Comparison of ENCODE assay signal across 1 cellular context in the genomic region with DNA sequence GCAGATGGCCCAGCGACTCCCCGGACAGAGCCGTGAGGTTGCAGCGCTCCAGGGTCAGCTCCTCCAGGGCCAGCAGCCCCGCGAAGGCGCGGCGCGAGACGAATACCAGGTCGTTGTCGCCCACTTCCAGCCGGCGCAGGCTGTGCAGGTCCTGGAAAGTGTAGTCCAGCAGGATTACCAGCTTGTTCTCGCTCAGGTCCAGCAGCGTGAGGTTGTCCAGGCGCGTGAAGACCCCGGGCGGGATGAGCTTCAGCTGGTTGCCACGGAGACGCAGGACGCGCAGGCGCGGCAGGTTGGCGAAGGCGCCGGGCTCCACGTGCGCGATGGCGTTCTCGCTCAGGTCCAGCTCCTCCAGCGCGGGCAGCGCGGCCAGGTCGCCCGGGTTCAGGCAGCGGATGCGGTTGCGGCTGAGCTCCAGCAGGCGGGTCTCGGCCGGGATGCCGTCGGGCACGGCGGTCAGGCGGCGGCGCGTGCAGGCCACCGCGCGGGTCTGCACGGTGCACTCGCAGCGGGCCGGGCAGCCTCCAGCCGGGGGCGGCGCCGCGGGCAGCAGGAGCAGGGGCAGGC.
TF ChIP-seq lines count a peak whose summit lies in the region.

No MANE protein-coding gene starts in this region.

TF ChIP-seq in HepG2, 621 proteins besides CTCF, POLR2A, EP300 and RAD21 (continued from another document and continues in another):
- TF ChIP-seq, protein P1, sequence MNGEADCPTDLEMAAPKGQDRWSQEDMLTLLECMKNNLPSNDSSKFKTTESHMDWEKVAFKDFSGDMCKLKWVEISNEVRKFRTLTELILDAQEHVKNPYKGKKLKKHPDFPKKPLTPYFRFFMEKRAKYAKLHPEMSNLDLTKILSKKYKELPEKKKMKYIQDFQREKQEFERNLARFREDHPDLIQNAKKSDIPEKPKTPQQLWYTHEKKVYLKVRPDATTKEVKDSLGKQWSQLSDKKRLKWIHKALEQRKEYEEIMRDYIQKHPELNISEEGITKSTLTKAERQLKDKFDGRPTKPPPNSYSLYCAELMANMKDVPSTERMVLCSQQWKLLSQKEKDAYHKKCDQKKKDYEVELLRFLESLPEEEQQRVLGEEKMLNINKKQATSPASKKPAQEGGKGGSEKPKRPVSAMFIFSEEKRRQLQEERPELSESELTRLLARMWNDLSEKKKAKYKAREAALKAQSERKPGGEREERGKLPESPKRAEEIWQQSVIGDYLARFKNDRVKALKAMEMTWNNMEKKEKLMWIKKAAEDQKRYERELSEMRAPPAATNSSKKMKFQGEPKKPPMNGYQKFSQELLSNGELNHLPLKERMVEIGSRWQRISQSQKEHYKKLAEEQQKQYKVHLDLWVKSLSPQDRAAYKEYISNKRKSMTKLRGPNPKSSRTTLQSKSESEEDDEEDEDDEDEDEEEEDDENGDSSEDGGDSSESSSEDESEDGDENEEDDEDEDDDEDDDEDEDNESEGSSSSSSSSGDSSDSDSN (CRISPR knock-in tag; IDR thresholded peaks at IDR 0.05) = peak; percentile 85; the same call in 1 of the 2 replicates
- TF ChIP-seq CHCHD3 (CRISPR knock-in tag; IDR thresholded peaks at IDR 0.05) (0 out of 2 replicates have a peak, but pooled peaks have one; percentile 36), EED (CRISPR knock-in tag; IDR thresholded peaks at IDR 0.05) (0 out of 2 replicates have a peak, but pooled peaks have one; percentile 72), ZNF225 (CRISPR knock-in tag; IDR thresholded peaks at IDR 0.05) (peak; percentile 13; the same call in 1 of the 2 replicates), RBFOX2 (IDR thresholded peaks at IDR 0.05; ENCODE audit: low read depth, low read length) (no peak), ZFX (CRISPR knock-in tag; IDR thresholded peaks at IDR 0.05; ENCODE audit: low read depth) (peak; percentile 43; the same call in 1 of the 2 replicates), YY1 (IDR thresholded peaks at IDR 0.05; ENCODE audit: insufficient read depth, insufficient replicate concordance, low read depth, low read length) (peak; percentile 18), JARID2 (CRISPR knock-in tag; IDR thresholded peaks at IDR 0.05; ENCODE audit: insufficient replicate concordance) (no peak), EZH2 (conservative IDR thresholded peaks at IDR 0.05; ENCODE audit: low read depth, low read length) (0 out of 2 replicates have a peak, but pooled peaks have one; percentile 75), MAFG (CRISPR knock-in tag; IDR thresholded peaks at IDR 0.05) (no peak), MXI1 (IDR thresholded peaks at IDR 0.05; ENCODE audit: borderline replicate concordance, low read depth, low read length) (peak; percentile 83; the same call in 2 of the 3 replicates), MTF2 (CRISPR knock-in tag; IDR thresholded peaks at IDR 0.05; ENCODE audit: borderline replicate concordance) (peak; percentile 63; the same call in 1 of the 2 replicates), PHB2 (IDR thresholded peaks at IDR 0.05; ENCODE audit: partially characterized antibody) (no peak), RFX3 (CRISPR knock-in tag; IDR thresholded peaks at IDR 0.05) (peak; percentile 59), IKZF4 (CRISPR knock-in tag; IDR thresholded peaks at IDR 0.05; ENCODE audit: borderline replicate concordance, low read depth, not compliant biosample characterization) (peak; percentile 56), ARHGAP35 (CRISPR knock-in tag; IDR thresholded peaks at IDR 0.05; ENCODE audit: borderline replicate concordance) (no peak), ZNF776 (CRISPR knock-in tag; IDR thresholded peaks at IDR 0.05) (peak; percentile 62; the same call in 1 of the 2 replicates), RNF2 (conservative IDR thresholded peaks at IDR 0.05; ENCODE audit: low read depth) (peak; percentile 68; the same call in 1 of the 2 replicates), NONO (IDR thresholded peaks at IDR 0.05) (no peak), NONO (CRISPR knock-in tag; conservative IDR thresholded peaks at IDR 0.05) (0 out of 2 replicates have a peak, but pooled peaks have one; percentile 46), TCF7 (IDR thresholded peaks at IDR 0.05; ENCODE audit: low read depth) (no peak), ZNF614 (CRISPR knock-in tag; IDR thresholded peaks at IDR 0.05; ENCODE audit: borderline replicate concordance) (no peak), ATF7-NPFF (CRISPR knock-in tag; IDR thresholded peaks at IDR 0.05; ENCODE audit: low read depth) (peak; percentile 46; the same call in 1 of the 2 replicates), ZNF772 (CRISPR knock-in tag; IDR thresholded peaks at IDR 0.05) (peak; percentile 26; the same call in 1 of the 2 replicates), MAZ (IDR thresholded peaks at IDR 0.05; ENCODE audit: borderline replicate concordance, low read depth, low read length) (no peak), MAZ (CRISPR knock-in tag; IDR thresholded peaks at IDR 0.05; ENCODE audit: low read depth) (peak; percentile 55; the same call in 1 of the 2 replicates), NFE2 (CRISPR knock-in tag; IDR thresholded peaks at IDR 0.05) (no peak), SRSF4 (IDR thresholded peaks at IDR 0.05; ENCODE audit: low read depth, low read length, poor library complexity, severe bottlenecking) (no peak), POLR2AphosphoS2 (IDR thresholded peaks at IDR 0.05; ENCODE audit: low read depth, low read length) (no peak), ZNF337 (CRISPR knock-in tag; IDR thresholded peaks at IDR 0.05; ENCODE audit: borderline replicate concordance, low read depth) (no peak)
- TF ChIP-seq, protein P2, sequence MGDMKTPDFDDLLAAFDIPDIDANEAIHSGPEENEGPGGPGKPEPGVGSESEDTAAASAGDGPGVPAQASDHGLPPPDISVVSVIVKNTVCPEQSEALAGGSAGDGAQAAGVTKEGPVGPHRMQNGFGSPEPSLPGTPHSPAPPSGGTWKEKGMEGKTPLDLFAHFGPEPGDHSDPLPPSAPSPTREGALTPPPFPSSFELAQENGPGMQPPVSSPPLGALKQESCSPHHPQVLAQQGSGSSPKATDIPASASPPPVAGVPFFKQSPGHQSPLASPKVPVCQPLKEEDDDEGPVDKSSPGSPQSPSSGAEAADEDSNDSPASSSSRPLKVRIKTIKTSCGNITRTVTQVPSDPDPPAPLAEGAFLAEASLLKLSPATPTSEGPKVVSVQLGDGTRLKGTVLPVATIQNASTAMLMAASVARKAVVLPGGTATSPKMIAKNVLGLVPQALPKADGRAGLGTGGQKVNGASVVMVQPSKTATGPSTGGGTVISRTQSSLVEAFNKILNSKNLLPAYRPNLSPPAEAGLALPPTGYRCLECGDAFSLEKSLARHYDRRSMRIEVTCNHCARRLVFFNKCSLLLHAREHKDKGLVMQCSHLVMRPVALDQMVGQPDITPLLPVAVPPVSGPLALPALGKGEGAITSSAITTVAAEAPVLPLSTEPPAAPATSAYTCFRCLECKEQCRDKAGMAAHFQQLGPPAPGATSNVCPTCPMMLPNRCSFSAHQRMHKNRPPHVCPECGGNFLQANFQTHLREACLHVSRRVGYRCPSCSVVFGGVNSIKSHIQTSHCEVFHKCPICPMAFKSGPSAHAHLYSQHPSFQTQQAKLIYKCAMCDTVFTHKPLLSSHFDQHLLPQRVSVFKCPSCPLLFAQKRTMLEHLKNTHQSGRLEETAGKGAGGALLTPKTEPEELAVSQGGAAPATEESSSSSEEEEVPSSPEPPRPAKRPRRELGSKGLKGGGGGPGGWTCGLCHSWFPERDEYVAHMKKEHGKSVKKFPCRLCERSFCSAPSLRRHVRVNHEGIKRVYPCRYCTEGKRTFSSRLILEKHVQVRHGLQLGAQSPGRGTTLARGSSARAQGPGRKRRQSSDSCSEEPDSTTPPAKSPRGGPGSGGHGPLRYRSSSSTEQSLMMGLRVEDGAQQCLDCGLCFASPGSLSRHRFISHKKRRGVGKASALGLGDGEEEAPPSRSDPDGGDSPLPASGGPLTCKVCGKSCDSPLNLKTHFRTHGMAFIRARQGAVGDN (CRISPR knock-in tag; IDR thresholded peaks at IDR 0.05) = peak; percentile 69
- TF ChIP-seq, protein P3, sequence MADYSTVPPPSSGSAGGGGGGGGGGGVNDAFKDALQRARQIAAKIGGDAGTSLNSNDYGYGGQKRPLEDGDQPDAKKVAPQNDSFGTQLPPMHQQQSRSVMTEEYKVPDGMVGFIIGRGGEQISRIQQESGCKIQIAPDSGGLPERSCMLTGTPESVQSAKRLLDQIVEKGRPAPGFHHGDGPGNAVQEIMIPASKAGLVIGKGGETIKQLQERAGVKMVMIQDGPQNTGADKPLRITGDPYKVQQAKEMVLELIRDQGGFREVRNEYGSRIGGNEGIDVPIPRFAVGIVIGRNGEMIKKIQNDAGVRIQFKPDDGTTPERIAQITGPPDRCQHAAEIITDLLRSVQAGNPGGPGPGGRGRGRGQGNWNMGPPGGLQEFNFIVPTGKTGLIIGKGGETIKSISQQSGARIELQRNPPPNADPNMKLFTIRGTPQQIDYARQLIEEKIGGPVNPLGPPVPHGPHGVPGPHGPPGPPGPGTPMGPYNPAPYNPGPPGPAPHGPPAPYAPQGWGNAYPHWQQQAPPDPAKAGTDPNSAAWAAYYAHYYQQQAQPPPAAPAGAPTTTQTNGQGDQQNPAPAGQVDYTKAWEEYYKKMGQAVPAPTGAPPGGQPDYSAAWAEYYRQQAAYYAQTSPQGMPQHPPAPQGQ (CRISPR knock-in tag; IDR thresholded peaks at IDR 0.05; ENCODE audit: borderline replicate concordance) = no peak
- TF ChIP-seq, protein P4, sequence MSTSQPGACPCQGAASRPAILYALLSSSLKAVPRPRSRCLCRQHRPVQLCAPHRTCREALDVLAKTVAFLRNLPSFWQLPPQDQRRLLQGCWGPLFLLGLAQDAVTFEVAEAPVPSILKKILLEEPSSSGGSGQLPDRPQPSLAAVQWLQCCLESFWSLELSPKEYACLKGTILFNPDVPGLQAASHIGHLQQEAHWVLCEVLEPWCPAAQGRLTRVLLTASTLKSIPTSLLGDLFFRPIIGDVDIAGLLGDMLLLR (CRISPR knock-in tag; IDR thresholded peaks at IDR 0.05) = peak; percentile 52; the same call in 1 of the 2 replicates
- TF ChIP-seq, protein P5, sequence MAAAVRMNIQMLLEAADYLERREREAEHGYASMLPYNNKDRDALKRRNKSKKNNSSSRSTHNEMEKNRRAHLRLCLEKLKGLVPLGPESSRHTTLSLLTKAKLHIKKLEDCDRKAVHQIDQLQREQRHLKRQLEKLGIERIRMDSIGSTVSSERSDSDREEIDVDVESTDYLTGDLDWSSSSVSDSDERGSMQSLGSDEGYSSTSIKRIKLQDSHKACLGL (CRISPR knock-in tag; IDR thresholded peaks at IDR 0.05) = peak; percentile 72; the same call in 1 of the 2 replicates
- TF ChIP-seq, protein P6, sequence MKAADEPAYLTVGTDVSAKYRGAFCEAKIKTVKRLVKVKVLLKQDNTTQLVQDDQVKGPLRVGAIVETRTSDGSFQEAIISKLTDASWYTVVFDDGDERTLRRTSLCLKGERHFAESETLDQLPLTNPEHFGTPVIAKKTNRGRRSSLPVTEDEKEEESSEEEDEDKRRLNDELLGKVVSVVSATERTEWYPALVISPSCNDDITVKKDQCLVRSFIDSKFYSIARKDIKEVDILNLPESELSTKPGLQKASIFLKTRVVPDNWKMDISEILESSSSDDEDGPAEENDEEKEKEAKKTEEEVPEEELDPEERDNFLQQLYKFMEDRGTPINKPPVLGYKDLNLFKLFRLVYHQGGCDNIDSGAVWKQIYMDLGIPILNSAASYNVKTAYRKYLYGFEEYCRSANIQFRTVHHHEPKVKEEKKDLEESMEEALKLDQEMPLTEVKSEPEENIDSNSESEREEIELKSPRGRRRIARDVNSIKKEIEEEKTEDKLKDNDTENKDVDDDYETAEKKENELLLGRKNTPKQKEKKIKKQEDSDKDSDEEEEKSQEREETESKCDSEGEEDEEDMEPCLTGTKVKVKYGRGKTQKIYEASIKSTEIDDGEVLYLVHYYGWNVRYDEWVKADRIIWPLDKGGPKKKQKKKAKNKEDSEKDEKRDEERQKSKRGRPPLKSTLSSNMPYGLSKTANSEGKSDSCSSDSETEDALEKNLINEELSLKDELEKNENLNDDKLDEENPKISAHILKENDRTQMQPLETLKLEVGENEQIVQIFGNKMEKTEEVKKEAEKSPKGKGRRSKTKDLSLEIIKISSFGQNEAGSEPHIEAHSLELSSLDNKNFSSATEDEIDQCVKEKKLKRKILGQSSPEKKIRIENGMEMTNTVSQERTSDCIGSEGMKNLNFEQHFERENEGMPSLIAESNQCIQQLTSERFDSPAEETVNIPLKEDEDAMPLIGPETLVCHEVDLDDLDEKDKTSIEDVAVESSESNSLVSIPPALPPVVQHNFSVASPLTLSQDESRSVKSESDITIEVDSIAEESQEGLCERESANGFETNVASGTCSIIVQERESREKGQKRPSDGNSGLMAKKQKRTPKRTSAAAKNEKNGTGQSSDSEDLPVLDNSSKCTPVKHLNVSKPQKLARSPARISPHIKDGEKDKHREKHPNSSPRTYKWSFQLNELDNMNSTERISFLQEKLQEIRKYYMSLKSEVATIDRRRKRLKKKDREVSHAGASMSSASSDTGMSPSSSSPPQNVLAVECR (CRISPR knock-in tag; IDR thresholded peaks at IDR 0.05; ENCODE audit: borderline replicate concordance) = peak; percentile 61; the same call in 1 of the 2 replicates
- TF ChIP-seq, protein P7, sequence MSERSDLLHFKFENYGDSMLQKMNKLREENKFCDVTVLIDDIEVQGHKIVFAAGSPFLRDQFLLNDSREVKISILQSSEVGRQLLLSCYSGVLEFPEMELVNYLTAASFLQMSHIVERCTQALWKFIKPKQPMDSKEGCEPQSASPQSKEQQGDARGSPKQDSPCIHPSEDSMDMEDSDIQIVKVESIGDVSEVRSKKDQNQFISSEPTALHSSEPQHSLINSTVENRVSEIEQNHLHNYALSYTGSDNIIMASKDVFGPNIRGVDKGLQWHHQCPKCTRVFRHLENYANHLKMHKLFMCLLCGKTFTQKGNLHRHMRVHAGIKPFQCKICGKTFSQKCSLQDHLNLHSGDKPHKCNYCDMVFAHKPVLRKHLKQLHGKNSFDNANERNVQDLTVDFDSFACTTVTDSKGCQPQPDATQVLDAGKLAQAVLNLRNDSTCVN (CRISPR knock-in tag; IDR thresholded peaks at IDR 0.05; ENCODE audit: borderline replicate concordance) = no peak
- TF ChIP-seq, protein P8, sequence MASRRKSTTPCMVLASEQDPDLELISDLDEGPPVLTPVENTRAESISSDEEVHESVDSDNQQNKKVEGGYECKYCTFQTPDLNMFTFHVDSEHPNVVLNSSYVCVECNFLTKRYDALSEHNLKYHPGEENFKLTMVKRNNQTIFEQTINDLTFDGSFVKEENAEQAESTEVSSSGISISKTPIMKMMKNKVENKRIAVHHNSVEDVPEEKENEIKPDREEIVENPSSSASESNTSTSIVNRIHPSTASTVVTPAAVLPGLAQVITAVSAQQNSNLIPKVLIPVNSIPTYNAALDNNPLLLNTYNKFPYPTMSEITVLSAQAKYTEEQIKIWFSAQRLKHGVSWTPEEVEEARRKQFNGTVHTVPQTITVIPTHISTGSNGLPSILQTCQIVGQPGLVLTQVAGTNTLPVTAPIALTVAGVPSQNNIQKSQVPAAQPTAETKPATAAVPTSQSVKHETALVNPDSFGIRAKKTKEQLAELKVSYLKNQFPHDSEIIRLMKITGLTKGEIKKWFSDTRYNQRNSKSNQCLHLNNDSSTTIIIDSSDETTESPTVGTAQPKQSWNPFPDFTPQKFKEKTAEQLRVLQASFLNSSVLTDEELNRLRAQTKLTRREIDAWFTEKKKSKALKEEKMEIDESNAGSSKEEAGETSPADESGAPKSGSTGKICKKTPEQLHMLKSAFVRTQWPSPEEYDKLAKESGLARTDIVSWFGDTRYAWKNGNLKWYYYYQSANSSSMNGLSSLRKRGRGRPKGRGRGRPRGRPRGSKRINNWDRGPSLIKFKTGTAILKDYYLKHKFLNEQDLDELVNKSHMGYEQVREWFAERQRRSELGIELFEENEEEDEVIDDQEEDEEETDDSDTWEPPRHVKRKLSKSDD (CRISPR knock-in tag; IDR thresholded peaks at IDR 0.05; ENCODE audit: low read depth) = 0 out of 2 replicates have a peak, but pooled peaks have one; percentile 25
